ENCODE assay signal across 8 cellular contexts in genomic region chr3:130894130-130894872, GRCh38.
DNase-seq lines count a peak whose midpoint lies in the region; ATAC-seq and TF ChIP-seq lines count a peak whose summit lies in the region.

No MANE protein-coding gene starts in this region.

- peak; percentile 46 for DNase-seq in DMS79 treated with DMSO at 0.1 percent for 48 hours (lab: John Stamatoyannopoulos, UW)
- no peak for DNase-seq in DMS79 (lab: John Stamatoyannopoulos, UW)
- DNase-seq in NCI-H2227 (lab: John Stamatoyannopoulos, UW; ENCODE audit: unreplicated experiment) = peak; percentile 65
- DNase-seq in activated T-helper 1 cell treated with Interleukin-2 at 50 U/mL for 16 hours (ENCODE audit: low read depth) = peak; percentile 29
- DNase-seq in fibroblast of peridontal ligament (ENCODE audit: extremely low read depth) = peak; percentile 19
- DNase-seq in nephron progenitor cell = peak; percentile 65
- peak; percentile 48 for DNase-seq in superior temporal gyrus (ENCODE audit: extremely low spot score)

- H3K36me3 Mint-ChIP-seq in nephron progenitor cell (ENCODE audit: low read depth) = no peaks in the 10 kb centered on the region

- H3K9me3 Mint-ChIP-seq in nephron progenitor cell = no peaks in the 10 kb centered on the region

- H3K4me3 Mint-ChIP-seq in nephron progenitor cell = peak overlapping the region; percentile 89

- no peaks in the 10 kb centered on the region for H3K27me3 Mint-ChIP-seq in nephron progenitor cell (ENCODE audit: low read depth, poor library complexity)

- H3K4me1 Mint-ChIP-seq in nephron progenitor cell = peaks cover 51% of the 10 kb centered on the region

- no peak for TF ChIP-seq CTCF in nephron progenitor cell (IDR thresholded peaks at IDR 0.05)

- ATAC-seq in HG02571 (IDR thresholded peaks at IDR 0.05; ENCODE audit: unreplicated experiment) = peak; percentile 16

- peak overlapping the region; percentile 71 for H3K27ac Mint-ChIP-seq in nephron progenitor cell
